ENCODE assay signal across 9 cellular contexts in genomic region chr3:17749705-17750293, GRCh38. TPM values are rescaled to one million over a fixed set of nuclear protein-coding genes. Genes with fewer than 3 reads are reported as not detected.
DNase-seq lines count a peak whose midpoint lies in the region; ATAC-seq and TF ChIP-seq lines count a peak whose summit lies in the region.
"Had no signal": no experiment of that assay in that cellular context is flagged by ENCODE, and none has a peak within 500 bp of the region (broad histone marks: within the 10 kb centered on the region; RNA-seq: fewer than 3 reads in every experiment).

No MANE protein-coding gene starts in this region.

- H3K27me3 ChIP-seq in right cardiac atrium (ENCODE audit: control insufficient read depth, insufficient read depth) (no peaks in the 10 kb centered on the region), heart right ventricle (no peaks in the 10 kb centered on the region), breast epithelium (no peaks in the 10 kb centered on the region), transverse colon (no peaks in the 10 kb centered on the region), tibial artery (no peaks in the 10 kb centered on the region)

- no peak for TF ChIP-seq POLR2A in breast epithelium (IDR thresholded peaks at IDR 0.05)
- no peak for TF ChIP-seq POLR2A in transverse colon (IDR thresholded peaks at IDR 0.05)

- H3K27ac ChIP-seq in right cardiac atrium (ENCODE audit: low read length) (no peak overlapping the region), heart right ventricle (no peak overlapping the region), breast epithelium (no peak overlapping the region), transverse colon (no peak overlapping the region), tibial artery (no peak overlapping the region)

- H3K4me1 ChIP-seq in right cardiac atrium (ENCODE audit: control insufficient read depth, insufficient read depth, low read length): no peaks in the 10 kb centered on the region
- peaks cover 0 to 20% (median 3%) of the 10 kb centered on the region in 9 donors for H3K4me1 ChIP-seq in heart right ventricle
- no peaks in the 10 kb centered on the region for H3K4me1 ChIP-seq in breast epithelium
- no peaks in the 10 kb centered on the region for H3K4me1 ChIP-seq in transverse colon
- peaks cover 0 to 7% (median 4%) of the 10 kb centered on the region in 4 donors for H3K4me1 ChIP-seq in tibial artery

- H3K36me3 ChIP-seq in heart right ventricle (no peaks in the 10 kb centered on the region), breast epithelium (no peaks in the 10 kb centered on the region), transverse colon (no peaks in the 10 kb centered on the region), tibial artery (no peaks in the 10 kb centered on the region)

- in situ Hi-C loops in transverse colon (cut with MboI; ENCODE audit: low pct_ligation_motif_present in 1 of 4, low pct_unique_long_range_greater_than_20kb in 1 of 4, low sequenced_read_pairs in 3 of 4): no loop called here

- H3K9me3 ChIP-seq in right cardiac atrium (ENCODE audit: control insufficient read depth, low read length) (no peaks in the 10 kb centered on the region), heart right ventricle (no peaks in the 10 kb centered on the region), breast epithelium (no peaks in the 10 kb centered on the region), transverse colon (no peaks in the 10 kb centered on the region), tibial artery (no peaks in the 10 kb centered on the region)

- 65% methylated on average over 3 of the region's 3 CpGs for WGBS in right cardiac atrium
- 70 to 78% methylated on average over 3 of the region's 3 CpGs for WGBS in heart right ventricle, 2 donors
- 22 to 34% methylated on average over 3 of the region's 3 CpGs for WGBS in transverse colon (ENCODE audit: low coverage in 1 of 2), 2 donors

- DNase-seq in right cardiac atrium (no peak), heart right ventricle (no peak), breast epithelium (ENCODE audit: low spot score in 2 of 2) (no peak), transverse colon (peak; percentile 15), occipital lobe (lab: John Stamatoyannopoulos, UW) (no peak), tibial artery (no peak)
- DNase-seq: DMS153 had no signal

- TF ChIP-seq CTCF in heart right ventricle (IDR thresholded peaks at IDR 0.05) (no peak), breast epithelium (IDR thresholded peaks at IDR 0.05) (no peak), transverse colon (IDR thresholded peaks at IDR 0.05) (no peak), tibial artery (IDR thresholded peaks at IDR 0.05) (no peak)

- H3K4me3 ChIP-seq in right cardiac atrium (ENCODE audit: low read length) (peak overlapping the region; percentile 36), heart right ventricle (peak overlapping the region in 4 of 10 donors; percentile 16 to 23 (median 20)), breast epithelium (peak overlapping the region in 2 of 3 donors; percentile 15 to 20), transverse colon (peak overlapping the region in 1 of 4 donors; percentile 13), tibial artery (no peak overlapping the region)

- ATAC-seq in right cardiac atrium (peak in 1 of 2 donors; percentile 42), heart right ventricle (no peak), HG03175 (IDR thresholded peaks at IDR 0.05; ENCODE audit: unreplicated experiment) (peak; percentile 40), GM19467 (IDR thresholded peaks at IDR 0.05; ENCODE audit: unreplicated experiment) (no peak)

- TF ChIP-seq EP300 in transverse colon (IDR thresholded peaks at IDR 0.05; ENCODE audit: low read depth): no peak

- intact Hi-C loops in right cardiac atrium (cut with DNase I): loop anchor here in 1 of 4 donors (10.0 kb wide), 1 partner anchor 95 kb away; no protein-coding TSS in a partner anchor
- intact Hi-C loops in heart right ventricle (cut with DNase I): no loop called here
- intact Hi-C loops in breast epithelium (cut with DNase I; ENCODE audit: low total_unique reads): no loop called here
- intact Hi-C loops in transverse colon (cut with DNase I; ENCODE audit: low total_unique reads): loop anchor here (5.0 kb wide), 1 partner anchor 698 kb away; no protein-coding TSS in a partner anchor
- intact Hi-C loops in tibial artery (cut with DNase I; ENCODE audit: low total_unique reads): no loop called here

RNA-seq across cellular contexts. Expression of gene TBC1D5, which starts 7.4 kb away (rescaled TPM):
- total RNA-seq in right cardiac atrium: 10 to 100 TPM; 36.8 to 44.3 (median 41.0) TPM
- polyA plus RNA-seq in right cardiac atrium: 9.0 TPM
- total RNA-seq in heart right ventricle: 10 to 100 TPM; 22.8 to 35.6 (median 31.0) TPM
- polyA plus RNA-seq in heart right ventricle: 1 to 10 TPM; 6.7 TPM
- 100 to 1,000 TPM in 1 of 3 donors, 10 to 100 TPM in 2; 70.1 to 109 (median 90.1) TPM for total RNA-seq in breast epithelium
- total RNA-seq in transverse colon: 10 to 100 TPM; 21.3 to 86.4 (median 48.1) TPM
- 110 TPM for total RNA-seq in occipital lobe

Comparison
In these comparisons a context has a peak if more than half of its experiments do, and no peak if none do; other contexts are left out.
1. H3K4me3 ChIP-seq: peak in right cardiac atrium (single experiment) and breast epithelium (2 of 3); none in tibial artery (0 of 2).